Comparison of ENCODE assay signal across 15 cellular contexts in genomic region chr2:25649790-25650189, GRCh38.
"Had no signal": no experiment of that assay in that cellular context is flagged by ENCODE, and none has a peak within 500 bp of the region (broad histone marks: within the 10 kb centered on the region; RNA-seq: fewer than 3 reads in every experiment).

No MANE protein-coding gene starts in this region.

- H3K4me1 ChIP-seq: left ventricle myocardium inferior, sigmoid colon, tibial artery, upper lobe of left lung had no signal

- H3K27ac Mint-ChIP-seq: immature natural killer cell, naive B cell had no signal

- H3K9me3 Mint-ChIP-seq: effector memory CD8-positive, alpha-beta T cell; immature natural killer cell had no signal

- H3K27ac ChIP-seq: foreskin keratinocyte, left ventricle myocardium inferior, sigmoid colon, tibial artery, vagina had no signal

- H3K27me3 ChIP-seq: foreskin keratinocyte, sigmoid colon, tibial artery, upper lobe of left lung, vagina had no signal

- ATAC-seq: effector memory CD8-positive, alpha-beta T cell; foreskin keratinocyte had no signal

- DNase-seq: cortex of kidney; effector memory CD8-positive, alpha-beta T cell; foreskin keratinocyte; immature natural killer cell; left ventricle myocardium inferior; mesendoderm; naive B cell; posterior cingulate gyrus; sigmoid colon; stimulated activated CD4-positive, alpha-beta T cell treated with anti-CD3 and anti-CD28 coated beads, Interleukin-2, amount 100 ng/mL, for 24 hours; stimulated activated naive CD4-positive, alpha-beta T cell treated with Interleukin-2 at 50 U/mL for 16 hours; tibial artery had no signal

- H3K9me3 ChIP-seq: left ventricle myocardium inferior, sigmoid colon, tibial artery, upper lobe of left lung, vagina had no signal

- H3K36me3 ChIP-seq: left ventricle myocardium inferior, sigmoid colon, upper lobe of left lung, vagina had no signal

- H3K4me3 ChIP-seq: left ventricle myocardium inferior, sigmoid colon, skin epidermis, tibial artery, upper lobe of left lung, vagina had no signal

- H3K27me3 Mint-ChIP-seq: effector memory CD8-positive, alpha-beta T cell; naive B cell had no signal

- H3K4me3 Mint-ChIP-seq: effector memory CD8-positive, alpha-beta T cell; immature natural killer cell had no signal
